In genomic region chr15:40369474-40369869, GRCh38 we compare ENCODE assay signal across 22 cellular contexts. TPM values are rescaled to one million over a fixed set of nuclear protein-coding genes. Genes with fewer than 3 reads are reported as not detected.
DNase-seq lines count a peak whose midpoint lies in the region; ATAC-seq and TF ChIP-seq lines count a peak whose summit lies in the region.
"Had no signal": no experiment of that assay in that cellular context is flagged by ENCODE, and none has a peak within 500 bp of the region (broad histone marks: within the 10 kb centered on the region; RNA-seq: fewer than 3 reads in every experiment).

No MANE protein-coding gene starts in this region.

- no peak for DNase-seq in CD4-positive, alpha-beta T cell
- DNase-seq in RWPE2 (ENCODE audit: low spot score), result peak; percentile 73
- DNase-seq in glutamatergic neuron, result no peak
- no peak for DNase-seq in neural crest cell (ENCODE audit: low read depth, low spot score)
- no peak for DNase-seq in NOMO-1 (lab: John Stamatoyannopoulos, UW; ENCODE audit: unreplicated experiment in 2 of 2)
- DNase-seq: ACHN, Caco-2, DMS153, GDM1, GM23248, HCEC 1CT, NCI-H1092 treated with DMSO at 0.1 percent for 48 hours, NCI-H2081 treated with DMSO at 0.1 percent for 48 hours, Peyer's patch had no signal

- H3K27me3 ChIP-seq in CD4-positive, alpha-beta T cell (ENCODE audit: control insufficient read depth, insufficient read depth, low read length), result no peaks in the 10 kb centered on the region
- H3K27me3 ChIP-seq in RWPE2 (ENCODE audit: insufficient read depth, poor library complexity, severe bottlenecking), result no peaks in the 10 kb centered on the region
- H3K27me3 ChIP-seq: Peyer's patch had no signal

- no peaks in the 10 kb centered on the region for H3K4me1 ChIP-seq in RWPE2 (ENCODE audit: insufficient read depth, poor library complexity, severe bottlenecking)
- H3K4me1 ChIP-seq: Caco-2 had no signal

- H3K36me3 Mint-ChIP-seq in CD4-positive, alpha-beta T cell (ENCODE audit: low read depth), result no peaks in the 10 kb centered on the region
- H3K36me3 Mint-ChIP-seq in glutamatergic neuron (ENCODE audit: unreplicated experiment) (peaks cover 4% of the 10 kb centered on the region), neural crest cell (ENCODE audit: low read depth) (no peaks in the 10 kb centered on the region)

- H3K4me3 Mint-ChIP-seq in CD4-positive, alpha-beta T cell, result peak overlapping the region; percentile 84
- peak overlapping the region; percentile 82 for H3K4me3 Mint-ChIP-seq in glutamatergic neuron (ENCODE audit: unreplicated experiment)
- peak overlapping the region; percentile 64 for H3K4me3 Mint-ChIP-seq in neural crest cell

- no peak for TF ChIP-seq CTCF in CD4-positive, alpha-beta T cell (IDR thresholded peaks at IDR 0.05)
- TF ChIP-seq CTCF in RWPE2 (IDR thresholded peaks at IDR 0.05; ENCODE audit: poor library complexity, severe bottlenecking), result no peak
- no peak for TF ChIP-seq CTCF in glutamatergic neuron (IDR thresholded peaks at IDR 0.05; ENCODE audit: partially characterized antibody, unreplicated experiment)
- no peak for TF ChIP-seq CTCF in neural crest cell (conservative IDR thresholded peaks at IDR 0.05)

- intact Hi-C loops in CD4-positive, alpha-beta T cell (cut with DNase I, micrococcal nuclease), result loop anchor here in 1 of 2 experiments (2.0 kb wide), 1 partner anchor 51 kb away; no protein-coding TSS in a partner anchor

- no peak for ATAC-seq in CD4-positive, alpha-beta T cell (ENCODE audit: poor library complexity)
- ATAC-seq in RWPE2 (ENCODE audit: low read depth), result no peak
- no peak for ATAC-seq in GM19328 (IDR thresholded peaks at IDR 0.05; ENCODE audit: unreplicated experiment)
- ATAC-seq in HG03039 (IDR thresholded peaks at IDR 0.05; ENCODE audit: unreplicated experiment), result no peak
- ATAC-seq: K562, Right ventricle myocardium inferior had no signal

- H3K9me3 Mint-ChIP-seq in CD4-positive, alpha-beta T cell, result no peaks in the 10 kb centered on the region
- H3K9me3 Mint-ChIP-seq in glutamatergic neuron (ENCODE audit: unreplicated experiment), result peaks cover 15% of the 10 kb centered on the region
- no peaks in the 10 kb centered on the region for H3K9me3 Mint-ChIP-seq in neural crest cell
- H3K9me3 Mint-ChIP-seq: CD14-positive monocyte had no signal

- no peaks in the 10 kb centered on the region for H3K36me3 ChIP-seq in RWPE2 (ENCODE audit: low read depth)
- H3K36me3 ChIP-seq: Peyer's patch had no signal

- peaks cover 17% of the 10 kb centered on the region for H3K4me1 Mint-ChIP-seq in CD4-positive, alpha-beta T cell (ENCODE audit: low read depth)
- H3K4me1 Mint-ChIP-seq in glutamatergic neuron (ENCODE audit: low read depth, unreplicated experiment), result peaks cover 4% of the 10 kb centered on the region
- H3K4me1 Mint-ChIP-seq in neural crest cell, result peaks cover 4% of the 10 kb centered on the region

- no peaks in the 10 kb centered on the region for H3K27me3 Mint-ChIP-seq in CD4-positive, alpha-beta T cell
- H3K27me3 Mint-ChIP-seq in glutamatergic neuron (ENCODE audit: unreplicated experiment) (peaks cover 6% of the 10 kb centered on the region), neural crest cell (ENCODE audit: low read depth) (peaks cover 27% of the 10 kb centered on the region)

- CTCF ChIA-PET in CD4-positive, alpha-beta T cell (lab: Charles Lee), result interaction anchor here (0.6 to 5.0 kb wide), 3 partner anchors 13 to 1820 kb away, joined by 3 to 23 read pairs (median 12); partner anchors contain the start of gene KNSTRN

- no peak overlapping the region for H3K27ac ChIP-seq in CD4-positive, alpha-beta T cell (ENCODE audit: low read depth, low read length)
- H3K27ac ChIP-seq in RWPE2 (ENCODE audit: poor library complexity, severe bottlenecking), result no peak overlapping the region
- H3K27ac ChIP-seq: GM23248, Peyer's patch had no signal

- H3K9me3 ChIP-seq in CD4-positive, alpha-beta T cell (ENCODE audit: control insufficient read depth, low read length), result no peaks in the 10 kb centered on the region
- no peaks in the 10 kb centered on the region for H3K9me3 ChIP-seq in RWPE2 (ENCODE audit: severe bottlenecking)
- H3K9me3 ChIP-seq: Caco-2, Peyer's patch had no signal

- H3K27ac Mint-ChIP-seq in CD4-positive, alpha-beta T cell, result no peak overlapping the region
- H3K27ac Mint-ChIP-seq in glutamatergic neuron (ENCODE audit: unreplicated experiment) (no peak overlapping the region), neural crest cell (ENCODE audit: unreplicated experiment) (no peak overlapping the region)
- H3K27ac Mint-ChIP-seq: CD14-positive monocyte had no signal

- H3K4me3 ChIP-seq in RWPE2 (ENCODE audit: severe bottlenecking), result no peak overlapping the region
- H3K4me3 ChIP-seq: GM23248, K562, Peyer's patch had no signal

- POLR2A ChIA-PET in CD4-positive, alpha-beta T cell (lab: Charles Lee), result interaction anchor here (1.4 kb wide), 1 partner anchor 71 kb away, joined by 3 read pairs; the partner anchor contains the start of gene BAHD1

RNA-seq across cellular contexts. Expression of gene DISP2, which starts 11.5 kb away (rescaled TPM):
- total RNA-seq in CD4-positive, alpha-beta T cell, result under 1 TPM; 0.03 to 0.06 TPM
- total RNA-seq in glutamatergic neuron (ENCODE audit: unreplicated experiment), result 44.3 TPM
- total RNA-seq in neural crest cell, result 2.0 and 3.1 TPM in 2 replicates

RNA-seq across cellular contexts. Expression of gene KNSTRN, which starts 13.0 kb away (rescaled TPM):
- 1 to 10 TPM; 2.8 to 3.0 TPM for total RNA-seq in CD4-positive, alpha-beta T cell
- 62.9 TPM for total RNA-seq in glutamatergic neuron (ENCODE audit: unreplicated experiment)
- total RNA-seq in neural crest cell, result 73.7 and 74.7 TPM in 2 replicates

RNA-seq across cellular contexts. Expression of gene PHGR1, which starts 18.6 kb away (rescaled TPM):
- total RNA-seq in CD4-positive, alpha-beta T cell, result not detected
- not detected for total RNA-seq in glutamatergic neuron (ENCODE audit: unreplicated experiment)
- total RNA-seq in neural crest cell, result not detected in 2 replicates
- total RNA-seq: Daoy, GM23248, K562, NCI-H460, Right ventricle myocardium inferior, SK-MEL-5 had no signal

RNA-seq across cellular contexts. Expression of gene CCDC9B, which starts 28.7 kb away (rescaled TPM):
- total RNA-seq in CD4-positive, alpha-beta T cell, result 1 to 10 TPM; 1.0 to 1.5 TPM
- total RNA-seq in glutamatergic neuron (ENCODE audit: unreplicated experiment) (0.49 TPM), neural crest cell (0.33 TPM in 1 of 2 replicates, not detected in the other)

RNA-seq across cellular contexts. Expression of gene IVD, which starts 36.1 kb away (rescaled TPM):
- 10 to 100 TPM; 30.7 to 31.9 TPM for total RNA-seq in CD4-positive, alpha-beta T cell
- 44.3 TPM for total RNA-seq in glutamatergic neuron (ENCODE audit: unreplicated experiment)
- total RNA-seq in neural crest cell, result 75.2 and 81.4 TPM in 2 replicates

Comparison
In these comparisons a context has a peak if more than half of its experiments do, and no peak if none do; other contexts are left out.
1. RNA of gene DISP2, which starts 11.5 kb away (total RNA-seq): 44.3 TPM in glutamatergic neuron (single experiment); 2.0 to 3.1 TPM in neural crest cell and 0.03 to 0.06 TPM in CD4-positive, alpha-beta T cell; every median in the first group is over 10 times any median in the second.
2. RNA of gene KNSTRN, which starts 13.0 kb away (total RNA-seq): 73.7 to 74.7 TPM in neural crest cell and 62.9 TPM in glutamatergic neuron (single experiment); 2.8 to 3.0 TPM in CD4-positive, alpha-beta T cell; every median in the first group is over 10 times any median in the second.
3. Peak in every context shown above with its lines, with median percentiles within 50 percentile points of each other: H3K4me3 Mint-ChIP-seq.